19 cellular contexts compared by ENCODE assay signal in genomic region chr12:131093971-131094830, GRCh38.
DNase-seq lines count a peak whose midpoint lies in the region; ATAC-seq and TF ChIP-seq lines count a peak whose summit lies in the region.
"Had no signal": no experiment of that assay in that cellular context is flagged by ENCODE, and none has a peak within 500 bp of the region (broad histone marks: within the 10 kb centered on the region; RNA-seq: fewer than 3 reads in every experiment).

No MANE protein-coding gene starts in this region.

- no peak overlapping the region for H3K27ac ChIP-seq in right lobe of liver
- no peak overlapping the region for H3K27ac ChIP-seq in tibial artery
- H3K27ac ChIP-seq: SK-N-MC, skin epidermis had no signal

- H3K36me3 ChIP-seq in right lobe of liver = no peaks in the 10 kb centered on the region
- no peaks in the 10 kb centered on the region for H3K36me3 ChIP-seq in tibial artery

- no peak overlapping the region for H3K27ac Mint-ChIP-seq in activated CD8-positive, alpha-beta memory T cell treated with anti-CD3 and anti-CD28 coated beads, Interleukin-2, amount 10 ng/mL, durations not matched to agents 7 days and 5 days
- H3K27ac Mint-ChIP-seq in activated B cell treated with CpG ODN at 0.5 μM for 24 hours = no peak overlapping the region
- H3K27ac Mint-ChIP-seq: immature natural killer cell, memory B cell had no signal

- peaks cover 29% of the 10 kb centered on the region for H3K4me1 Mint-ChIP-seq in activated CD8-positive, alpha-beta memory T cell treated with anti-CD3 and anti-CD28 coated beads, Interleukin-2, amount 10 ng/mL, durations not matched to agents 7 days and 5 days
- H3K4me1 Mint-ChIP-seq in activated B cell treated with CpG ODN at 0.5 μM for 24 hours = peaks cover 15% of the 10 kb centered on the region

- H3K4me3 ChIP-seq in right lobe of liver = no peak overlapping the region
- no peak overlapping the region for H3K4me3 ChIP-seq in tibial artery
- H3K4me3 ChIP-seq: SK-N-MC, skin epidermis had no signal

- H3K27me3 ChIP-seq in right lobe of liver (no peaks in the 10 kb centered on the region), tibial artery (no peaks in the 10 kb centered on the region)

- CTCF ChIA-PET in activated CD8-positive, alpha-beta memory T cell treated with anti-CD3 and anti-CD28 coated beads, Interleukin-2, amount 10 ng/mL, durations not matched to agents 7 days and 5 days (lab: Charles Lee) = interaction anchor here (1.0 to 2.4 kb wide), 6 partner anchors 11 to 333 kb away, joined by 3 to 16 read pairs (median 4); no protein-coding TSS in a partner anchor
- CTCF ChIA-PET in activated B cell treated with CpG ODN at 0.5 μM for 24 hours (lab: Charles Lee) = interaction anchor here (1.3 kb wide), 1 partner anchor 11 kb away, joined by 3 read pairs; no protein-coding TSS in a partner anchor

- intact Hi-C loops in activated B cell treated with CpG ODN at 0.5 μM for 24 hours (cut with micrococcal nuclease) (loop anchor here (5.0 kb wide), 1 partner anchor 112 kb away; no protein-coding TSS in a partner anchor), right lobe of liver (cut with DNase I) (no loop called here), tibial artery (cut with DNase I; ENCODE audit: low total_unique reads) (no loop called here)

- TF ChIP-seq CTCF in activated B cell treated with CpG ODN at 0.5 μM for 24 hours (IDR thresholded peaks at IDR 0.05) = no peak
- no peak for TF ChIP-seq CTCF in right lobe of liver (IDR thresholded peaks at IDR 0.05)
- TF ChIP-seq CTCF in tibial artery (IDR thresholded peaks at IDR 0.05) = no peak

- H3K9me3 ChIP-seq in right lobe of liver (no peaks in the 10 kb centered on the region), tibial artery (no peaks in the 10 kb centered on the region)

- no peak for ATAC-seq in activated CD8-positive, alpha-beta memory T cell treated with anti-CD3 and anti-CD28 coated beads, Interleukin-2, amount 10 ng/mL, durations not matched to agents 7 days and 5 days
- ATAC-seq in activated B cell treated with CpG ODN at 0.5 μM for 24 hours (ENCODE audit: low read depth) (no peak), right lobe of liver (no peak), HG03045 (IDR thresholded peaks at IDR 0.05; ENCODE audit: unreplicated experiment) (no peak), HG02840 (IDR thresholded peaks at IDR 0.05; ENCODE audit: low FRiP score, unreplicated experiment) (no peak)

- no peaks in the 10 kb centered on the region for H3K36me3 Mint-ChIP-seq in activated CD8-positive, alpha-beta memory T cell treated with anti-CD3 and anti-CD28 coated beads, Interleukin-2, amount 10 ng/mL, durations not matched to agents 7 days and 5 days
- no peaks in the 10 kb centered on the region for H3K36me3 Mint-ChIP-seq in activated B cell treated with CpG ODN at 0.5 μM for 24 hours (ENCODE audit: low read depth)
- H3K36me3 Mint-ChIP-seq: immature natural killer cell; memory B cell; naive thymus-derived CD8-positive, alpha-beta T cell had no signal

- no CpG with 5 or more reads among the region's 11 CpGs for WGBS in right lobe of liver (ENCODE audit: insufficient coverage, low coverage, low lambda C conversion rate, missing lambda C conversion rate)

- no peak overlapping the region for H3K4me3 Mint-ChIP-seq in activated CD8-positive, alpha-beta memory T cell treated with anti-CD3 and anti-CD28 coated beads, Interleukin-2, amount 10 ng/mL, durations not matched to agents 7 days and 5 days
- H3K4me3 Mint-ChIP-seq in activated B cell treated with CpG ODN at 0.5 μM for 24 hours = no peak overlapping the region
- H3K4me3 Mint-ChIP-seq: immature natural killer cell, memory B cell had no signal

- POLR2A ChIA-PET in activated B cell treated with CpG ODN at 0.5 μM for 24 hours (lab: Charles Lee) = no interaction called here

- TF ChIP-seq POLR2A in right lobe of liver (IDR thresholded peaks at IDR 0.05) = no peak

- no peaks in the 10 kb centered on the region for H3K9me3 Mint-ChIP-seq in activated CD8-positive, alpha-beta memory T cell treated with anti-CD3 and anti-CD28 coated beads, Interleukin-2, amount 10 ng/mL, durations not matched to agents 7 days and 5 days (ENCODE audit: low read depth)
- H3K9me3 Mint-ChIP-seq in activated B cell treated with CpG ODN at 0.5 μM for 24 hours = no peaks in the 10 kb centered on the region
- H3K9me3 Mint-ChIP-seq: immature natural killer cell; memory B cell; naive thymus-derived CD8-positive, alpha-beta T cell had no signal

- DNase-seq in activated CD8-positive, alpha-beta memory T cell treated with anti-CD3 and anti-CD28 coated beads, Interleukin-2, amount 50 U/mL, for 48 hours = peak; percentile 45
- DNase-seq in activated CD8-positive, alpha-beta memory T cell treated with anti-CD3 and anti-CD28 coated beads, Interleukin-2, amount 10 ng/mL, durations not matched to agents 7 days and 5 days = no peak
- DNase-seq in activated B cell treated with CpG ODN at 0.5 μM for 24 hours (peak; percentile 6), right lobe of liver (peak in 2 of 3 donors; percentile 29 to 38), tibial artery (peak; percentile 9 to 49), LoVo (ENCODE audit: low spot score) (no peak)
- DNase-seq: activated naive CD4-positive, alpha-beta T cell treated with anti-CD3 and anti-CD28 coated beads, Interleukin-2, amount 50 U/mL, for 16 hours; immature natural killer cell; KBM-7; NCI-H1105; NCI-H526 treated with DMSO at 0.1 percent for 48 hours; OCI-M1; stimulated activated CD4-positive, alpha-beta T cell treated with anti-CD3 and anti-CD28 coated beads, Interleukin-4, amount 100 ng/mL, for 24 hours had no signal

- H3K4me1 ChIP-seq in right lobe of liver (no peaks in the 10 kb centered on the region), tibial artery (no peaks in the 10 kb centered on the region)

- H3K27me3 Mint-ChIP-seq in activated CD8-positive, alpha-beta memory T cell treated with anti-CD3 and anti-CD28 coated beads, Interleukin-2, amount 10 ng/mL, durations not matched to agents 7 days and 5 days = no peaks in the 10 kb centered on the region
- peaks cover 3% of the 10 kb centered on the region for H3K27me3 Mint-ChIP-seq in activated B cell treated with CpG ODN at 0.5 μM for 24 hours

Comparison
In these comparisons a context has a peak if more than half of its experiments do, and no peak if none do; other contexts are left out.
1. DNase-seq: peak in activated CD8-positive, alpha-beta memory T cell treated with anti-CD3 and anti-CD28 coated beads, Interleukin-2, amount 50 U/mL, for 48 hours (single experiment), activated B cell treated with CpG ODN at 0.5 μM for 24 hours (single experiment), right lobe of liver (2 of 3) and tibial artery (2 of 2); none in activated CD8-positive, alpha-beta memory T cell treated with anti-CD3 and anti-CD28 coated beads, Interleukin-2, amount 10 ng/mL, durations not matched to agents 7 days and 5 days (single experiment) and LoVo (single experiment).